Comparison of ENCODE assay signal across 8 cellular contexts in genomic region chr16:48383204-48383876, GRCh38. TPM values are rescaled to one million over a fixed set of nuclear protein-coding genes. Genes with fewer than 3 reads are reported as not detected.
A peak's percentile ranks its signal among the peaks of the same experiment; 100 is the strongest.
DNase-seq lines count a peak whose midpoint lies in the region; ATAC-seq, FAIRE-seq and TF ChIP-seq lines count a peak whose summit lies in the region.

No MANE protein-coding gene starts in this region.

- H3K4me3 ChIP-seq in CD4-positive, CD25-positive, alpha-beta regulatory T cell (ENCODE audit: low read depth, low read length) = peak overlapping the region; percentile 90
- H3K4me3 ChIP-seq in NT2/D1 (ENCODE audit: insufficient read length, low read depth) (peak overlapping the region; percentile 83), osteoblast (ENCODE audit: insufficient read depth, low read length) (peak overlapping the region; percentile 84)

- H3K9me3 ChIP-seq in CD4-positive, CD25-positive, alpha-beta regulatory T cell (ENCODE audit: control insufficient read depth in 2 of 2, low read length in 2 of 2) = no peaks in the 10 kb centered on the region
- H3K9me3 ChIP-seq in NT2/D1 (ENCODE audit: insufficient read depth, low read length) (no peaks in the 10 kb centered on the region), osteoblast (ENCODE audit: low read depth, low read length) (no peaks in the 10 kb centered on the region)

- no peak for DNase-seq in CD4-positive, CD25-positive, alpha-beta regulatory T cell
- DNase-seq in NT2/D1 (ENCODE audit: low read depth, low spot score) (no peak), endothelial cell (ENCODE audit: low spot score) (no peak), osteoblast (ENCODE audit: insufficient read length, low spot score, missing footprints) (peak; percentile 84), D341Med (ENCODE audit: low spot score) (no peak), frontal cortex (ENCODE audit: low spot score in 2 of 2) (no peak), HuH-7 (ENCODE audit: low spot score) (no peak)

- H3K4me1 Mint-ChIP-seq in CD4-positive, CD25-positive, alpha-beta regulatory T cell = peaks cover 29 to 46% (median 38%) of the 10 kb centered on the region in 4 donors
- peaks cover 49% of the 10 kb centered on the region for H3K4me1 Mint-ChIP-seq in endothelial cell (ENCODE audit: unreplicated experiment)

- H3K79me2 ChIP-seq in osteoblast (ENCODE audit: insufficient read depth, low read length) = peaks cover 61% of the 10 kb centered on the region

- H3K27me3 Mint-ChIP-seq in CD4-positive, CD25-positive, alpha-beta regulatory T cell = peaks cover 12% of the 10 kb centered on the region
- H3K27me3 Mint-ChIP-seq in endothelial cell (ENCODE audit: unreplicated experiment) = peaks cover 13% of the 10 kb centered on the region

- TF ChIP-seq CTCF in endothelial cell (IDR thresholded peaks at IDR 0.05; ENCODE audit: unreplicated experiment) (no peak), osteoblast (IDR thresholded peaks at IDR 0.05; ENCODE audit: extremely low read depth, low read depth, low read length) (no peak)

- no peak for FAIRE-seq in frontal cortex (lab: Jason Lieb, UNC)

- H3K4me2 ChIP-seq in osteoblast (ENCODE audit: insufficient read depth, low read length) = peak overlapping the region; percentile 91

- peak overlapping the region; percentile 88 for H3K9ac ChIP-seq in NT2/D1 (ENCODE audit: insufficient read length, low read depth)

- H2AFZ ChIP-seq in osteoblast (ENCODE audit: low read length) = no peak overlapping the region

- H3K9me3 Mint-ChIP-seq in CD4-positive, CD25-positive, alpha-beta regulatory T cell = no peaks in the 10 kb centered on the region
- no peaks in the 10 kb centered on the region for H3K9me3 Mint-ChIP-seq in endothelial cell (ENCODE audit: unreplicated experiment)

- H3K36me3 Mint-ChIP-seq in CD4-positive, CD25-positive, alpha-beta regulatory T cell = no peaks in the 10 kb centered on the region
- peaks cover 10% of the 10 kb centered on the region for H3K36me3 Mint-ChIP-seq in endothelial cell (ENCODE audit: low read depth, unreplicated experiment)

- H3K4me1 ChIP-seq in CD4-positive, CD25-positive, alpha-beta regulatory T cell (ENCODE audit: control insufficient read depth, insufficient read depth, low read length, poor library complexity, severe bottlenecking) = peaks cover 17% of the 10 kb centered on the region
- peaks cover 5% of the 10 kb centered on the region for H3K4me1 ChIP-seq in NT2/D1 (ENCODE audit: insufficient read depth, insufficient read length)
- H3K4me1 ChIP-seq in osteoblast (ENCODE audit: insufficient read depth, low read length) = peaks cover 24% of the 10 kb centered on the region

- peaks cover 52% of the 10 kb centered on the region for H4K20me1 ChIP-seq in osteoblast (ENCODE audit: insufficient read depth, low read length)

- peak overlapping the region in 2 of 3 donors; percentile 86 for H3K27ac Mint-ChIP-seq in CD4-positive, CD25-positive, alpha-beta regulatory T cell
- H3K27ac Mint-ChIP-seq in endothelial cell (ENCODE audit: unreplicated experiment) = peak overlapping the region; percentile 99

- H3K4me3 Mint-ChIP-seq in CD4-positive, CD25-positive, alpha-beta regulatory T cell = peak overlapping the region; percentile 85 to 97 (median 92)
- H3K4me3 Mint-ChIP-seq in endothelial cell (ENCODE audit: unreplicated experiment) = peak overlapping the region; percentile 99

- H3K27me3 ChIP-seq in CD4-positive, CD25-positive, alpha-beta regulatory T cell (ENCODE audit: control insufficient read depth, insufficient read depth, low read length) = no peaks in the 10 kb centered on the region
- no peaks in the 10 kb centered on the region for H3K27me3 ChIP-seq in NT2/D1 (ENCODE audit: insufficient read depth, insufficient read length)
- no peaks in the 10 kb centered on the region for H3K27me3 ChIP-seq in osteoblast (ENCODE audit: insufficient read depth, low read length)

- no peaks in the 10 kb centered on the region for H3K36me3 ChIP-seq in CD4-positive, CD25-positive, alpha-beta regulatory T cell (ENCODE audit: control insufficient read depth, insufficient read depth, low read length)
- H3K36me3 ChIP-seq in NT2/D1 (ENCODE audit: insufficient read depth, insufficient read length, low read length) (peaks cover 5% of the 10 kb centered on the region), osteoblast (ENCODE audit: insufficient read depth, low read length) (no peaks in the 10 kb centered on the region)

- no peak overlapping the region for H3K27ac ChIP-seq in CD4-positive, CD25-positive, alpha-beta regulatory T cell (ENCODE audit: insufficient read depth, low read length, poor library complexity, severe bottlenecking)
- H3K27ac ChIP-seq in osteoblast (ENCODE audit: low read depth, low read length) = peak overlapping the region; percentile 57

- ATAC-seq in CD4-positive, CD25-positive, alpha-beta regulatory T cell (ENCODE audit: low read depth in 2 of 2) = no peak
- no peak for ATAC-seq in GM21515 (IDR thresholded peaks at IDR 0.05; ENCODE audit: unreplicated experiment)

RNA-seq across cellular contexts. Expression of gene SIAH1, which starts 1.9 kb away (rescaled TPM):
- 34.0 TPM for total RNA-seq in CD4-positive, CD25-positive, alpha-beta regulatory T cell
- 10 to 100 TPM in 2 of 4 donors, 1 to 10 TPM in 2; 6.6 to 15.6 (median 10.6) TPM for polyA plus RNA-seq in CD4-positive, CD25-positive, alpha-beta regulatory T cell
- 34.2 TPM for total RNA-seq in endothelial cell (ENCODE audit: unreplicated experiment)
- total RNA-seq in osteoblast = 41.8 and 43.1 TPM in 2 replicates
- 223 TPM for total RNA-seq in frontal cortex
